In the genomic region with DNA sequence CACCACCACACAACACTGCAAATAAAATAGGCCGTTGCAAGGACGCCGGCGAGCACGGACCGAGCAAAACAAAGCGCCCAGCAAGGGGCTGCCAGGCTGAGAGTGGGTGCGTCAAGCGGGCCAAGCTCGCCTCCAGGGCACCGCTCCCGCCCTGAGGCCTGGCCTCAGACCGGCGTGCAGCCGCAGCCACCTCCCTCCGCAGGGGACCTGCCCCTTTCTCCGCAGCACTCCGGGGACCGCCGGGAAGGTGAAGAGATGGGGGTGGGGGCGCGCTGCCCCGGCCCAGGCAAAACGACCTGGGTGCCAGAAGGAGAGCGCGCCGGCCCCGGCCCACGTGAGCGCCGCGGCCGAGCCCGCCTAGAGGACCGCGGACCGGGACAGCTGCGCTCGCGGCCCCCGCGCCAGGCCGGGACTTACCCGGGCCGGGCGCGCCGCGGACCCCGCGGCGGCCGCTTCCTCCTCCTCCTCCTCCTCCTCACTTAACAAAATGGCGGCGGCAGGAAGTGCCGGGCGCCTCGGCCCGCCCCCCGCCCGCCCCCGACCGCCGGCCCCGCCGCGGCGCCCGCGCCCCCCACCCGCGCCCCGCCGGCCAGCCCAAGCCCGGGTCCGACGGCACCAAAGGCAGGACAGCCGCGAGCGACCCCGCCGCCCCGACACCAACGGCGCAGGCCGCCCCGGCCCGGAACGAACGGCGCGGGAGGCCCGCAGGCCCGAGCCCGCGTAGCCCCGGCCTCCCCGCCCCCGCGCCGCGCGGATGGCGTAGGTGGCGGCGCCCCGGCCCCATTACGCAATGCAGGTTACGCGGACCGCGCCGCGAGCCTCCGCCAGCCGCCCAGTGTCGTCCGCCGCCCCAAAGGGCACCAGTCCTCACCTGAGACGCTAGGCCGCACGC, we compare ENCODE assay signal across 8 cellular contexts. TPM values are rescaled to one million over a fixed set of nuclear protein-coding genes. Genes with fewer than 3 reads are reported as not detected.
DNase-seq lines count a peak whose midpoint lies in the region; FAIRE-seq and TF ChIP-seq lines count a peak whose summit lies in the region.

No MANE protein-coding gene starts in this region.

- TF ChIP-seq CTCF in AG09309 (IDR thresholded peaks at IDR 0.05; ENCODE audit: control insufficient read depth, insufficient read depth, low read depth, low read length, missing control alignments) (no peak), ascending aorta (IDR thresholded peaks at IDR 0.05) (no peak)

- H3K27ac ChIP-seq in ascending aorta: peak overlapping the region; percentile 94 to 98

- H3K4me1 ChIP-seq in ascending aorta (peaks cover 13 to 62% of the 10 kb centered on the region in 2 donors), skeletal muscle satellite cell (ENCODE audit: control insufficient read depth, insufficient read depth, low read length) (peaks cover 38% of the 10 kb centered on the region)

- H3K27me3 ChIP-seq in ascending aorta (no peaks in the 10 kb centered on the region), skeletal muscle satellite cell (ENCODE audit: control insufficient read depth, insufficient read depth, low read length) (no peaks in the 10 kb centered on the region)

- FAIRE-seq in GM19239 (lab: Jason Lieb, UNC): no peak

- H3K9me3 ChIP-seq in ascending aorta: no peaks in the 10 kb centered on the region
- H3K9me3 ChIP-seq in skeletal muscle satellite cell (replicated peaks; ENCODE audit: low read length): no peaks in the 10 kb centered on the region

- peak overlapping the region; percentile 86 for H3K4me2 ChIP-seq in skeletal muscle satellite cell (ENCODE audit: low read length)

- no peak for DNase-seq in AG09309 (ENCODE audit: low read depth)
- peak; percentile 62 for DNase-seq in GM19239 (ENCODE audit: insufficient read length, low spot score)
- peak; percentile 52 for DNase-seq in HT1080 (ENCODE audit: low read depth)
- DNase-seq in T-helper 2 cell: peak; percentile 36 to 76 (median 57)
- DNase-seq in ascending aorta (ENCODE audit: low spot score in 2 of 2): no peak
- DNase-seq in pons (ENCODE audit: low spot score): no peak

- H3K36me3 ChIP-seq in ascending aorta (no peaks in the 10 kb centered on the region), skeletal muscle satellite cell (ENCODE audit: insufficient read depth, low read length) (no peaks in the 10 kb centered on the region)

- H3K9ac ChIP-seq in skeletal muscle satellite cell (ENCODE audit: low read depth, low read length): peak overlapping the region; percentile 96

- intact Hi-C loops in ascending aorta (cut with DNase I): loop anchor here (2.0 to 5.0 kb wide), 5 partner anchors 47 to 224 kb away; a partner anchor contains a TSS

- H3K4me3 ChIP-seq in AG09309 (ENCODE audit: control insufficient read depth, low read depth, low read length): peak overlapping the region; percentile 82
- peak overlapping the region; percentile 97 to 98 for H3K4me3 ChIP-seq in ascending aorta
- H3K4me3 ChIP-seq in iPS-11a (ENCODE audit: low read depth, low read length): peak overlapping the region; percentile 94
- H3K4me3 ChIP-seq in skeletal muscle satellite cell (ENCODE audit: low read length): peak overlapping the region; percentile 100

RNA-seq across cellular contexts. Expression of a gene that starts 0.7 kb away (rescaled TPM):
- 25.2 and 31.7 TPM in 2 replicates for total RNA-seq in HT1080 (2014; rRNA removed; shearing (Covaris generic))
- polyA plus RNA-seq in HT1080 (2015; cell fraction: cytosol; rRNA removed): 33.0 and 36.8 TPM in 2 replicates
- 30.5 and 31.7 TPM in 2 replicates for polyA plus RNA-seq in HT1080 (2015; cell fraction: nucleus; rRNA removed)
- 55.3 TPM for total RNA-seq in ascending aorta
- 13.8 and 20.0 TPM in 2 replicates for total RNA-seq in skeletal muscle satellite cell (2012; rRNA removed)

RNA-seq across cellular contexts. Expression of a gene that starts 47.9 kb away (rescaled TPM):
- 30.8 and 32.1 TPM in 2 replicates for total RNA-seq in HT1080 (2014; rRNA removed; shearing (Covaris generic))
- polyA plus RNA-seq in HT1080 (2015; cell fraction: cytosol; rRNA removed): 9.6 and 12.1 TPM in 2 replicates
- polyA plus RNA-seq in HT1080 (2015; cell fraction: nucleus; rRNA removed): 34.0 and 35.1 TPM in 2 replicates
- total RNA-seq in ascending aorta: 17.0 TPM
- 18.3 TPM in 2 replicates for total RNA-seq in skeletal muscle satellite cell (2012; rRNA removed)

Comparison
In these comparisons a context has a peak if more than half of its experiments do, and no peak if none do; other contexts are left out.
1. DNase-seq: peak in GM19239 (single experiment), HT1080 (single experiment) and T-helper 2 cell (5 of 5); none in AG09309 (single experiment), ascending aorta (0 of 2) and pons (single experiment).
2. Peak in every context shown above with its lines, with median percentiles within 50 percentile points of each other: H3K4me3 ChIP-seq.